ENCODE assay signal across 8 cellular contexts in the genomic region with DNA sequence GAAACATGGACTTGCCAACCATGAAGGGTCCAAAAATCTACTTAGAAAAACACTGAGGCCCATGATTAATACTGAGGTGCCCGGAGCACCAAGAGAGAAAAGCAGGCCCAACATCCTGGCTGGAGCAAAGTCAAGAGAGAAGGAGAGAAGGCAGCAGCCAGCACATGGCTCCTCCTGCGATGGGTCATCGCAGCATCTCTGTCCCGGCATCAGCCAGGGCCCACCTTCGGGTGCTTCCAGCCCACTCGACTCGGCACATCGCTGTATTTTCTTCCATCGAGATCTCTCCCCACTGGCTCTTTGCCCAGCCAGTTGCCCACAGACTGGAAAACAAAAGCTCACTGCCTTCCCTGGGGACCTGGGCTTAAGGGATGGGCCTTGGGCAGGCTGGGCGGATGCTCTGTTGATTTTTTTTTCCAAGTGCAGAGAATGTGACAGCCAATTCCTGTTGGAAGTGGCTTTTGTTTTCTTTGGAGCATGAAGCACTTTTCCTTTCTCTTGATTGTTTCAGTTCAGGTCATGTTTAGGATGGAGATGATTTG. TPM values are rescaled to one million over a fixed set of nuclear protein-coding genes. Genes with fewer than 3 reads are reported as not detected.
DNase-seq lines count a peak whose midpoint lies in the region; ATAC-seq and TF ChIP-seq lines count a peak whose summit lies in the region.

No MANE protein-coding gene starts in this region.

- H3K27ac ChIP-seq in SJSA1, result no peak overlapping the region
- peak overlapping the region; percentile 68 to 94 (median 90) for H3K27ac ChIP-seq in heart left ventricle
- peak overlapping the region; percentile 84 for H3K27ac ChIP-seq in skeletal muscle tissue (ENCODE audit: low read depth, low read length)

- WGBS in heart left ventricle, 4 donors, result 41 to 59% (median 53%) methylated on average over 5 to 10 of the region's 10 CpGs

- ATAC-seq in heart left ventricle (peak; percentile 67 to 91 (median 82)), HG03196 (IDR thresholded peaks at IDR 0.05; ENCODE audit: unreplicated experiment) (no peak)

- no peak for TF ChIP-seq POLR2A in heart left ventricle (IDR thresholded peaks at IDR 0.05)

- intact Hi-C loops in heart left ventricle (cut with DNase I), result loop anchor here in 5 of 10 donors (1.0 to 10.0 kb wide), 10 partner anchors 48 to 85 kb away; a partner anchor contains a TSS

- peak overlapping the region; percentile 66 to 74 (median 68) for H3K9ac ChIP-seq in skeletal muscle tissue (ENCODE audit: low read depth in 1 of 3, low read length in 3 of 3)

- H3K27me3 ChIP-seq in SJSA1 (replicated peaks) (no peaks in the 10 kb centered on the region), heart left ventricle (peaks cover 0 to 27% (median 0%) of the 10 kb centered on the region in 9 donors), skeletal muscle tissue (ENCODE audit: control insufficient read depth in 3 of 3, insufficient read depth in 3 of 3, low read length in 3 of 3) (no peaks in the 10 kb centered on the region)

- H3K4me1 ChIP-seq in SJSA1 (replicated peaks) (peaks cover 36% of the 10 kb centered on the region), heart left ventricle (peaks cover 0 to 29% (median 12%) of the 10 kb centered on the region in 12 donors), skeletal muscle tissue (ENCODE audit: control insufficient read depth in 3 of 3, insufficient read depth in 3 of 3, low read length in 3 of 3) (peaks cover 14 to 18% (median 15%) of the 10 kb centered on the region in 3 donors)

- H3K9me3 ChIP-seq in SJSA1 (replicated peaks) (no peaks in the 10 kb centered on the region), heart left ventricle (no peaks in the 10 kb centered on the region), skeletal muscle tissue (ENCODE audit: control insufficient read depth in 3 of 3, low read length in 3 of 3) (no peaks in the 10 kb centered on the region)

- H3K4me3 ChIP-seq in SJSA1 (no peak overlapping the region), heart left ventricle (peak overlapping the region in 9 of 12 donors; percentile 3 to 42 (median 30)), skeletal muscle tissue (ENCODE audit: low read length in 3 of 3) (peak overlapping the region; percentile 57 to 68 (median 60))

- no peak for TF ChIP-seq CTCF in heart left ventricle (IDR thresholded peaks at IDR 0.05)

- DNase-seq in GM03348 (ENCODE audit: low spot score) (peak; percentile 76), SJSA1 (ENCODE audit: low read depth in 1 of 2, low spot score in 2 of 2) (peak; percentile 75 to 83), heart left ventricle (peak; percentile 80 to 87 (median 83)), hippocampal formation (lab: John Stamatoyannopoulos, UW) (no peak), CD1c-positive myeloid dendritic cell (ENCODE audit: extremely low spot score) (no peak)
- DNase-seq in stimulated activated CD4-positive, alpha-beta T cell treated with anti-CD3 and anti-CD28 coated beads, Interleukin-4, amount 100 ng/mL, for 4 hours, result no peak

- H3K36me3 ChIP-seq in SJSA1 (no peaks in the 10 kb centered on the region), heart left ventricle (no peaks in the 10 kb centered on the region), skeletal muscle tissue (ENCODE audit: control insufficient read depth in 3 of 3, insufficient read depth in 3 of 3, low read length in 3 of 3) (no peaks in the 10 kb centered on the region)

RNA-seq across cellular contexts. Expression of a gene that starts 58.1 kb away (rescaled TPM):
- total RNA-seq in SJSA1 (2014; rRNA removed; shearing (Covaris generic)), result 58.3 and 102 TPM in 2 replicates
- total RNA-seq in heart left ventricle, result 10 to 100 TPM; 31.1 to 89.2 (median 65.0) TPM
- polyA plus RNA-seq in heart left ventricle, result 10 to 100 TPM; 46.3 to 65.7 TPM
- 27.7 TPM for total RNA-seq in skeletal muscle tissue

Comparison
In these comparisons a context has a peak if more than half of its experiments do, and no peak if none do; other contexts are left out.
1. DNase-seq: peak in GM03348 (single experiment), SJSA1 (2 of 2) and heart left ventricle (5 of 5); none in stimulated activated CD4-positive, alpha-beta T cell treated with anti-CD3 and anti-CD28 coated beads, Interleukin-4, amount 100 ng/mL, for 4 hours (0 of 2), hippocampal formation (0 of 2) and CD1c-positive myeloid dendritic cell (single experiment).